ENCODE assay signal across 8 cellular contexts in genomic region chr15:71443538-71443937, GRCh38.
DNase-seq lines count a peak whose midpoint lies in the region; ATAC-seq and TF ChIP-seq lines count a peak whose summit lies in the region.

No MANE protein-coding gene starts in this region.

- peak; percentile 23 for DNase-seq in A172 (ENCODE audit: low spot score)
- DNase-seq in GM10266 (ENCODE audit: extremely low spot score), result no peak
- DNase-seq in NCI-H82 (lab: John Stamatoyannopoulos, UW), result peak; percentile 64
- DNase-seq in activated T-cell treated with anti-CD3 and anti-CD28 coated beads, Interleukin-2, amount 50 U/mL, for 1 hour, result peak; percentile 32
- peak; percentile 26 for DNase-seq in germinal center (ENCODE audit: low spot score)
- DNase-seq in sciatic nerve (ENCODE audit: low spot score), result peak; percentile 81
- no peak for DNase-seq in NCI-H2029 (lab: John Stamatoyannopoulos, UW)

- ATAC-seq in sciatic nerve (peak; percentile 40), GM19328 (IDR thresholded peaks at IDR 0.05; ENCODE audit: unreplicated experiment) (no peak)

- TF ChIP-seq CTCF in GM10266 (IDR thresholded peaks at IDR 0.05; ENCODE audit: control insufficient read depth, insufficient read depth, low read depth, missing control alignments), result peak; percentile 66

- intact Hi-C loops in sciatic nerve (cut with DNase I), result loop anchor here (10.0 kb wide), 2 partner anchors 281 to 361 kb away; no protein-coding TSS in a partner anchor

Comparison
In these comparisons a context has a peak if more than half of its experiments do, and no peak if none do; other contexts are left out.
1. DNase-seq: peak in A172 (single experiment), NCI-H82 (single experiment), activated T-cell treated with anti-CD3 and anti-CD28 coated beads, Interleukin-2, amount 50 U/mL, for 1 hour (single experiment), germinal center (single experiment) and sciatic nerve (single experiment); none in GM10266 (single experiment) and NCI-H2029 (single experiment).